ENCODE assay signal across 1 cellular context in the genomic region with DNA sequence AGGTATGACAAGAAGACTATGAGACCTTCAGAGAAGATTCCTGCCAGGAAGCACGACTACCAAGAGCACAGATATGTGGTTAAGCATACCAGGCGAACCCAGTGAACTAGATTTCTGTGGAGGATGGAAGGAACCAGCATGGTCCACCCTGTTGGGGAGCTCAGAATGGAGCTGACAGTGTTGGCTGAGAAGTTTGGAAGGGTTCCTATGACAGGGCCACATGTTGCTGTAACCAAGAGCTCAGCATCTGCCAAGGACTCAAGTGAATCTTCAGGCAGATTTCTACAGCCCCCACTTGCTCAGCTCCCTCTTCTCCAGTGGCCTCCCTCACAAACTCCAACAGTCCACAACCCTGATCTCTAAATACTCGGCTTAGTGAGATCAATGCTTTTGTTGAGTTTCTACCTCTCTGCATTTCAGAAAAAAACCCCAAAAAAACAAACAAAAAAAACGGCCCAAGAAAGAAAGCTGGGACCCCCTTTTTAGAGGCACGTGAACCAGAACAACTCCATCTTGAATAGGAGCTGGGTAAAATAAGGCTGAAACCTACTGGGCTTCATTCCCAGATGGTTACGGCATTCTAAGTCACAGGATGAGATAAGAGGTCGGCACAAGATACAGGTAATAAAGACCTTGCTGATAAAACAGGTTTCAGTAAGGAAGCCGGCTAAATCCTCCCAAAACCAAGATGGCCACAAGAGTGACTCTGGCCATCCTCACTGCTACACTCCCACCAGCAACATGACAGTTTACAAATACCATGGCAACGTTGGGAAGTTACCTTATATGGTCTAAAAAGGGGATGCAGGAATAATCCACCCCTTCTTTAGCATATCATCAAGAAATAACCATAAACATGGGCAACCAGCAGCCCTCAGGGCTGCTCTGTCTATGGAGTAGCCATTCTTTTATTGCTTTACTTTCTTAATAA.
TF ChIP-seq lines count a peak whose summit lies in the region.

No MANE protein-coding gene starts in this region.

TF ChIP-seq in K562, 482 proteins besides CTCF, POLR2A, EP300 and RAD21 (continued from another document and continues in another):
- TF ChIP-seq, protein P1, sequence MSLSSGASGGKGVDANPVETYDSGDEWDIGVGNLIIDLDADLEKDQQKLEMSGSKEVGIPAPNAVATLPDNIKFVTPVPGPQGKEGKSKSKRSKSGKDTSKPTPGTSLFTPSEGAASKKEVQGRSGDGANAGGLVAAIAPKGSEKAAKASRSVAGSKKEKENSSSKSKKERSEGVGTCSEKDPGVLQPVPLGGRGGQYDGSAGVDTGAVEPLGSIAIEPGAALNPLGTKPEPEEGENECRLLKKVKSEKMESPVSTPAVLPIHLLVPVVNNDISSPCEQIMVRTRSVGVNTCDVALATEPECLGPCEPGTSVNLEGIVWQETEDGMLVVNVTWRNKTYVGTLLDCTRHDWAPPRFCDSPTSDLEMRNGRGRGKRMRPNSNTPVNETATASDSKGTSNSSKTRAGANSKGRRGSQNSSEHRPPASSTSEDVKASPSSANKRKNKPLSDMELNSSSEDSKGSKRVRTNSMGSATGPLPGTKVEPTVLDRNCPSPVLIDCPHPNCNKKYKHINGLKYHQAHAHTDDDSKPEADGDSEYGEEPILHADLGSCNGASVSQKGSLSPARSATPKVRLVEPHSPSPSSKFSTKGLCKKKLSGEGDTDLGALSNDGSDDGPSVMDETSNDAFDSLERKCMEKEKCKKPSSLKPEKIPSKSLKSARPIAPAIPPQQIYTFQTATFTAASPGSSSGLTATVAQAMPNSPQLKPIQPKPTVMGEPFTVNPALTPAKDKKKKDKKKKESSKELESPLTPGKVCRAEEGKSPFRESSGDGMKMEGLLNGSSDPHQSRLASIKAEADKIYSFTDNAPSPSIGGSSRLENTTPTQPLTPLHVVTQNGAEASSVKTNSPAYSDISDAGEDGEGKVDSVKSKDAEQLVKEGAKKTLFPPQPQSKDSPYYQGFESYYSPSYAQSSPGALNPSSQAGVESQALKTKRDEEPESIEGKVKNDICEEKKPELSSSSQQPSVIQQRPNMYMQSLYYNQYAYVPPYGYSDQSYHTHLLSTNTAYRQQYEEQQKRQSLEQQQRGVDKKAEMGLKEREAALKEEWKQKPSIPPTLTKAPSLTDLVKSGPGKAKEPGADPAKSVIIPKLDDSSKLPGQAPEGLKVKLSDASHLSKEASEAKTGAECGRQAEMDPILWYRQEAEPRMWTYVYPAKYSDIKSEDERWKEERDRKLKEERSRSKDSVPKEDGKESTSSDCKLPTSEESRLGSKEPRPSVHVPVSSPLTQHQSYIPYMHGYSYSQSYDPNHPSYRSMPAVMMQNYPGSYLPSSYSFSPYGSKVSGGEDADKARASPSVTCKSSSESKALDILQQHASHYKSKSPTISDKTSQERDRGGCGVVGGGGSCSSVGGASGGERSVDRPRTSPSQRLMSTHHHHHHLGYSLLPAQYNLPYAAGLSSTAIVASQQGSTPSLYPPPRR (CRISPR knock-in tag; IDR thresholded peaks at IDR 0.05; ENCODE audit: borderline replicate concordance): no peak
- no peak for TF ChIP-seq LEF1 (IDR thresholded peaks at IDR 0.05)
- peak; percentile 92; the same call in 1 of the 2 replicates for TF ChIP-seq HBP1 (CRISPR knock-in tag; IDR thresholded peaks at IDR 0.05)
- TF ChIP-seq, protein P2, sequence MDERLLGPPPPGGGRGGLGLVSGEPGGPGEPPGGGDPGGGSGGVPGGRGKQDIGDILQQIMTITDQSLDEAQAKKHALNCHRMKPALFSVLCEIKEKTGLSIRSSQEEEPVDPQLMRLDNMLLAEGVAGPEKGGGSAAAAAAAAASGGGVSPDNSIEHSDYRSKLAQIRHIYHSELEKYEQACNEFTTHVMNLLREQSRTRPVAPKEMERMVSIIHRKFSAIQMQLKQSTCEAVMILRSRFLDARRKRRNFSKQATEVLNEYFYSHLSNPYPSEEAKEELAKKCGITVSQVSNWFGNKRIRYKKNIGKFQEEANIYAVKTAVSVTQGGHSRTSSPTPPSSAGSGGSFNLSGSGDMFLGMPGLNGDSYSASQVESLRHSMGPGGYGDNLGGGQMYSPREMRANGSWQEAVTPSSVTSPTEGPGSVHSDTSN (CRISPR knock-in tag; IDR thresholded peaks at IDR 0.05; ENCODE audit: low read depth): no peak
- TF ChIP-seq, protein P2 (tag; conservative IDR thresholded peaks at IDR 0.05; ENCODE audit: low read depth): 0 out of 2 replicates have a peak, but pooled peaks have one; percentile 52
- no peak for TF ChIP-seq ARNT (IDR thresholded peaks at IDR 0.05)
- TF ChIP-seq ZNF75A (CRISPR knock-in tag; IDR thresholded peaks at IDR 0.05): peak; percentile 35; the same call in 1 of the 2 replicates
- no peak for TF ChIP-seq NRF1 (conservative IDR thresholded peaks at IDR 0.05 in 1 of 2, IDR thresholded peaks at IDR 0.05 in 1 of 2)
- TF ChIP-seq WHSC1 (IDR thresholded peaks at IDR 0.05; ENCODE audit: low read length): no peak
- TF ChIP-seq BCOR (IDR thresholded peaks at IDR 0.05): no peak
- 0 out of 2 replicates have a peak, but pooled peaks have one; percentile 67 for TF ChIP-seq NFXL1 (CRISPR knock-in tag; IDR thresholded peaks at IDR 0.05)
- TF ChIP-seq RNF2 (IDR thresholded peaks at IDR 0.05): no peak
- TF ChIP-seq TFAM (CRISPR knock-in tag; conservative IDR thresholded peaks at IDR 0.05): no peak
- TF ChIP-seq MAFK (IDR thresholded peaks at IDR 0.05; ENCODE audit: low read length): no peak
- TF ChIP-seq SMAD2 (IDR thresholded peaks at IDR 0.05; ENCODE audit: low read depth, low read length): no peak
- TF ChIP-seq, protein P3, sequence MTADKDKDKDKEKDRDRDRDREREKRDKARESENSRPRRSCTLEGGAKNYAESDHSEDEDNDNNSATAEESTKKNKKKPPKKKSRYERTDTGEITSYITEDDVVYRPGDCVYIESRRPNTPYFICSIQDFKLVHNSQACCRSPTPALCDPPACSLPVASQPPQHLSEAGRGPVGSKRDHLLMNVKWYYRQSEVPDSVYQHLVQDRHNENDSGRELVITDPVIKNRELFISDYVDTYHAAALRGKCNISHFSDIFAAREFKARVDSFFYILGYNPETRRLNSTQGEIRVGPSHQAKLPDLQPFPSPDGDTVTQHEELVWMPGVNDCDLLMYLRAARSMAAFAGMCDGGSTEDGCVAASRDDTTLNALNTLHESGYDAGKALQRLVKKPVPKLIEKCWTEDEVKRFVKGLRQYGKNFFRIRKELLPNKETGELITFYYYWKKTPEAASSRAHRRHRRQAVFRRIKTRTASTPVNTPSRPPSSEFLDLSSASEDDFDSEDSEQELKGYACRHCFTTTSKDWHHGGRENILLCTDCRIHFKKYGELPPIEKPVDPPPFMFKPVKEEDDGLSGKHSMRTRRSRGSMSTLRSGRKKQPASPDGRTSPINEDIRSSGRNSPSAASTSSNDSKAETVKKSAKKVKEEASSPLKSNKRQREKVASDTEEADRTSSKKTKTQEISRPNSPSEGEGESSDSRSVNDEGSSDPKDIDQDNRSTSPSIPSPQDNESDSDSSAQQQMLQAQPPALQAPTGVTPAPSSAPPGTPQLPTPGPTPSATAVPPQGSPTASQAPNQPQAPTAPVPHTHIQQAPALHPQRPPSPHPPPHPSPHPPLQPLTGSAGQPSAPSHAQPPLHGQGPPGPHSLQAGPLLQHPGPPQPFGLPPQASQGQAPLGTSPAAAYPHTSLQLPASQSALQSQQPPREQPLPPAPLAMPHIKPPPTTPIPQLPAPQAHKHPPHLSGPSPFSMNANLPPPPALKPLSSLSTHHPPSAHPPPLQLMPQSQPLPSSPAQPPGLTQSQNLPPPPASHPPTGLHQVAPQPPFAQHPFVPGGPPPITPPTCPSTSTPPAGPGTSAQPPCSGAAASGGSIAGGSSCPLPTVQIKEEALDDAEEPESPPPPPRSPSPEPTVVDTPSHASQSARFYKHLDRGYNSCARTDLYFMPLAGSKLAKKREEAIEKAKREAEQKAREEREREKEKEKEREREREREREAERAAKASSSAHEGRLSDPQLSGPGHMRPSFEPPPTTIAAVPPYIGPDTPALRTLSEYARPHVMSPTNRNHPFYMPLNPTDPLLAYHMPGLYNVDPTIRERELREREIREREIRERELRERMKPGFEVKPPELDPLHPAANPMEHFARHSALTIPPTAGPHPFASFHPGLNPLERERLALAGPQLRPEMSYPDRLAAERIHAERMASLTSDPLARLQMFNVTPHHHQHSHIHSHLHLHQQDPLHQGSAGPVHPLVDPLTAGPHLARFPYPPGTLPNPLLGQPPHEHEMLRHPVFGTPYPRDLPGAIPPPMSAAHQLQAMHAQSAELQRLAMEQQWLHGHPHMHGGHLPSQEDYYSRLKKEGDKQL (CRISPR knock-in tag; IDR thresholded peaks at IDR 0.05; ENCODE audit: borderline replicate concordance): no peak
- peak; percentile 98 for TF ChIP-seq DMBX1 (CRISPR knock-in tag; IDR thresholded peaks at IDR 0.05; ENCODE audit: borderline replicate concordance)
- no peak for TF ChIP-seq ZNF12 (CRISPR knock-in tag; IDR thresholded peaks at IDR 0.05)
- no peak for TF ChIP-seq EHMT2 (IDR thresholded peaks at IDR 0.05)
- no peak for TF ChIP-seq FOXK1 (CRISPR knock-in tag; IDR thresholded peaks at IDR 0.05; ENCODE audit: borderline replicate concordance)
- TF ChIP-seq, protein P4, sequence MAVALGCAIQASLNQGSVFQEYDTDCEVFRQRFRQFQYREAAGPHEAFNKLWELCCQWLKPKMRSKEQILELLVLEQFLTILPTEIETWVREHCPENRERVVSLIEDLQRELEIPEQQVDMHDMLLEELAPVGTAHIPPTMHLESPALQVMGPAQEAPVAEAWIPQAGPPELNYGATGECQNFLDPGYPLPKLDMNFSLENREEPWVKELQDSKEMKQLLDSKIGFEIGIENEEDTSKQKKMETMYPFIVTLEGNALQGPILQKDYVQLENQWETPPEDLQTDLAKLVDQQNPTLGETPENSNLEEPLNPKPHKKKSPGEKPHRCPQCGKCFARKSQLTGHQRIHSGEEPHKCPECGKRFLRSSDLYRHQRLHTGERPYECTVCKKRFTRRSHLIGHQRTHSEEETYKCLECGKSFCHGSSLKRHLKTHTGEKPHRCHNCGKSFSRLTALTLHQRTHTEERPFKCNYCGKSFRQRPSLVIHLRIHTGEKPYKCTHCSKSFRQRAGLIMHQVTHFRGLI (CRISPR knock-in tag; IDR thresholded peaks at IDR 0.05): peak; percentile 93
- TF ChIP-seq TARDBP (IDR thresholded peaks at IDR 0.05): no peak
- TF ChIP-seq, protein P5, sequence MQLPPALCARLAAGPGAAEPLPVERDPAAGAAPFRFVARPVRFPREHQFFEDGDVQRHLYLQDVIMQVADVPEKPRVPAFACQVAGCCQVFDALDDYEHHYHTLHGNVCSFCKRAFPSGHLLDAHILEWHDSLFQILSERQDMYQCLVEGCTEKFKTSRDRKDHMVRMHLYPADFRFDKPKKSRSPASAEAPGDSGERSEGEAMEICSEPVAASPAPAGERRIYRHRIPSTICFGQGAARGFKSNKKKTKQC (CRISPR knock-in tag; IDR thresholded peaks at IDR 0.05): no peak
- TF ChIP-seq ZFP1 (CRISPR knock-in tag; IDR thresholded peaks at IDR 0.05): peak; percentile 75
- TF ChIP-seq SMAD1 (IDR thresholded peaks at IDR 0.05; ENCODE audit: low read depth, low read length, partially characterized antibody): no peak
- TF ChIP-seq C11orf30 (IDR thresholded peaks at IDR 0.05; ENCODE audit: low read depth): no peak
- TF ChIP-seq, protein P6, sequence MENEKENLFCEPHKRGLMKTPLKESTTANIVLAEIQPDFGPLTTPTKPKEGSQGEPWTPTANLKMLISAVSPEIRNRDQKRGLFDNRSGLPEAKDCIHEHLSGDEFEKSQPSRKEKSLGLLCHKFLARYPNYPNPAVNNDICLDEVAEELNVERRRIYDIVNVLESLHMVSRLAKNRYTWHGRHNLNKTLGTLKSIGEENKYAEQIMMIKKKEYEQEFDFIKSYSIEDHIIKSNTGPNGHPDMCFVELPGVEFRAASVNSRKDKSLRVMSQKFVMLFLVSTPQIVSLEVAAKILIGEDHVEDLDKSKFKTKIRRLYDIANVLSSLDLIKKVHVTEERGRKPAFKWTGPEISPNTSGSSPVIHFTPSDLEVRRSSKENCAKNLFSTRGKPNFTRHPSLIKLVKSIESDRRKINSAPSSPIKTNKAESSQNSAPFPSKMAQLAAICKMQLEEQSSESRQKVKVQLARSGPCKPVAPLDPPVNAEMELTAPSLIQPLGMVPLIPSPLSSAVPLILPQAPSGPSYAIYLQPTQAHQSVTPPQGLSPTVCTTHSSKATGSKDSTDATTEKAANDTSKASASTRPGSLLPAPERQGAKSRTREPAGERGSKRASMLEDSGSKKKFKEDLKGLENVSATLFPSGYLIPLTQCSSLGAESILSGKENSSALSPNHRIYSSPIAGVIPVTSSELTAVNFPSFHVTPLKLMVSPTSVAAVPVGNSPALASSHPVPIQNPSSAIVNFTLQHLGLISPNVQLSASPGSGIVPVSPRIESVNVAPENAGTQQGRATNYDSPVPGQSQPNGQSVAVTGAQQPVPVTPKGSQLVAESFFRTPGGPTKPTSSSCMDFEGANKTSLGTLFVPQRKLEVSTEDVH (IDR thresholded peaks at IDR 0.05; ENCODE audit: low read depth, partially characterized antibody): no peak
- TF ChIP-seq, protein P7, sequence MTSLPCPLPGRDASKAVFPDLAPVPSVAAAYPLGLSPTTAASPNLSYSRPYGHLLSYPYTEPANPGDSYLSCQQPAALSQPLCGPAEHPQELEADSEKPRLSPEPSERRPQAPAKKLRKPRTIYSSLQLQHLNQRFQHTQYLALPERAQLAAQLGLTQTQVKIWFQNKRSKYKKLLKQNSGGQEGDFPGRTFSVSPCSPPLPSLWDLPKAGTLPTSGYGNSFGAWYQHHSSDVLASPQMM (CRISPR knock-in tag; IDR thresholded peaks at IDR 0.05): no peak
- peak in 1 of 2 experiments; percentile 65; a peak in 2 of 4 replicates for TF ChIP-seq MAZ (CRISPR knock-in tag; conservative IDR thresholded peaks at IDR 0.05 in 1 of 2, IDR thresholded peaks at IDR 0.05 in 1 of 2)
- TF ChIP-seq ZNF277 (CRISPR knock-in tag; IDR thresholded peaks at IDR 0.05; ENCODE audit: borderline replicate concordance): no peak
- no peak for TF ChIP-seq TGIF2 (CRISPR knock-in tag; IDR thresholded peaks at IDR 0.05)
- no peak for TF ChIP-seq BRD9 (IDR thresholded peaks at IDR 0.05; ENCODE audit: low read depth, partially characterized antibody)
